Comparison of ENCODE assay signal across 8 cellular contexts in genomic region chr1:12153181-12153785, GRCh38. TPM values are rescaled to one million over a fixed set of nuclear protein-coding genes. Genes with fewer than 3 reads are reported as not detected.
A peak's percentile ranks its signal among the peaks of the same experiment; 100 is the strongest.
DNase-seq lines count a peak whose midpoint lies in the region; ATAC-seq and TF ChIP-seq lines count a peak whose summit lies in the region.

No MANE protein-coding gene starts in this region.

- H3K9me3 Mint-ChIP-seq in HFFc6, result peaks cover 4% of the 10 kb centered on the region; the same call in 1 of the 2 replicates

- H3K4me3 ChIP-seq in stomach, result no peak overlapping the region

- H3K27me3 ChIP-seq in stomach, result peaks cover 0 to 6% (median 0%) of the 10 kb centered on the region in 3 donors

- ATAC-seq in GM19455 (IDR thresholded peaks at IDR 0.05; ENCODE audit: unreplicated experiment) (no peak), GM21529 (IDR thresholded peaks at IDR 0.05; ENCODE audit: unreplicated experiment) (no peak), GM21717 (IDR thresholded peaks at IDR 0.05; ENCODE audit: unreplicated experiment) (no peak)

- H3K4me1 Mint-ChIP-seq in HFFc6 (ENCODE audit: low read depth), result peaks cover 30% of the 10 kb centered on the region

- no peak for TF ChIP-seq EP300 in stomach (IDR thresholded peaks at IDR 0.05)

- peaks cover 9 to 57% (median 19%) of the 10 kb centered on the region in 4 donors for H3K4me1 ChIP-seq in stomach

- peak overlapping the region; percentile 95 for H3K27ac Mint-ChIP-seq in HFFc6

- H3K36me3 ChIP-seq in stomach, result no peaks in the 10 kb centered on the region

- H3K27ac ChIP-seq in stomach, result peak overlapping the region; percentile 46 to 84 (median 63)

- peaks cover 8% of the 10 kb centered on the region for H3K36me3 Mint-ChIP-seq in HFFc6 (ENCODE audit: low read depth)

- intact Hi-C loops in cardiac septum (cut with DNase I), result no loop called here
- intact Hi-C loops in stomach (cut with DNase I; ENCODE audit: low total_unique reads), result no loop called here

- 59 to 75% (median 68%) methylated on average over 11 to 13 of the region's 13 CpGs for WGBS in stomach, 5 donors

- H3K9me3 ChIP-seq in stomach, result peaks cover 0 to 4% (median 0%) of the 10 kb centered on the region in 4 donors

- H3K27me3 Mint-ChIP-seq in HFFc6 (ENCODE audit: insufficient read depth), result no peaks in the 10 kb centered on the region

- TF ChIP-seq POLR2A in stomach (IDR thresholded peaks at IDR 0.05), result no peak

- no peak; the same call in 1 of the 2 replicates for TF ChIP-seq CTCF in HFFc6 (IDR thresholded peaks at IDR 0.05)
- no peak for TF ChIP-seq CTCF in stomach (IDR thresholded peaks at IDR 0.05)

- DNase-seq in Ammon's horn (ENCODE audit: low spot score) (peak; percentile 80), HFFc6 (peak; percentile 89), UCSD-AML1 (lab: John Stamatoyannopoulos, UW; ENCODE audit: unreplicated experiment) (peak; percentile 64), cardiac septum (ENCODE audit: low spot score) (peak; percentile 94), stomach (peak; percentile 53)

- peak overlapping the region; percentile 49 for H3K4me3 Mint-ChIP-seq in HFFc6

RNA-seq across cellular contexts. Expression of gene TNFRSF1B, which starts 13.5 kb away (rescaled TPM):
- under 1 TPM; 0.14 to 0.66 (median 0.33) TPM for total RNA-seq in HFFc6 (2021; fragmentation: NEBNext Ultra II Directional; extraction: Animal tissue kit (Norgen Biotek cat#: 25700))
- 15.5 TPM for total RNA-seq in cardiac septum
- total RNA-seq in stomach, result 10 to 100 TPM in 4 of 5 donors, 1 to 10 TPM in 1; 7.1 to 24.3 (median 14.9) TPM
- polyA plus RNA-seq in stomach, result 1 to 10 TPM; 5.4 to 8.4 (median 7.8) TPM
